In the genomic region with DNA sequence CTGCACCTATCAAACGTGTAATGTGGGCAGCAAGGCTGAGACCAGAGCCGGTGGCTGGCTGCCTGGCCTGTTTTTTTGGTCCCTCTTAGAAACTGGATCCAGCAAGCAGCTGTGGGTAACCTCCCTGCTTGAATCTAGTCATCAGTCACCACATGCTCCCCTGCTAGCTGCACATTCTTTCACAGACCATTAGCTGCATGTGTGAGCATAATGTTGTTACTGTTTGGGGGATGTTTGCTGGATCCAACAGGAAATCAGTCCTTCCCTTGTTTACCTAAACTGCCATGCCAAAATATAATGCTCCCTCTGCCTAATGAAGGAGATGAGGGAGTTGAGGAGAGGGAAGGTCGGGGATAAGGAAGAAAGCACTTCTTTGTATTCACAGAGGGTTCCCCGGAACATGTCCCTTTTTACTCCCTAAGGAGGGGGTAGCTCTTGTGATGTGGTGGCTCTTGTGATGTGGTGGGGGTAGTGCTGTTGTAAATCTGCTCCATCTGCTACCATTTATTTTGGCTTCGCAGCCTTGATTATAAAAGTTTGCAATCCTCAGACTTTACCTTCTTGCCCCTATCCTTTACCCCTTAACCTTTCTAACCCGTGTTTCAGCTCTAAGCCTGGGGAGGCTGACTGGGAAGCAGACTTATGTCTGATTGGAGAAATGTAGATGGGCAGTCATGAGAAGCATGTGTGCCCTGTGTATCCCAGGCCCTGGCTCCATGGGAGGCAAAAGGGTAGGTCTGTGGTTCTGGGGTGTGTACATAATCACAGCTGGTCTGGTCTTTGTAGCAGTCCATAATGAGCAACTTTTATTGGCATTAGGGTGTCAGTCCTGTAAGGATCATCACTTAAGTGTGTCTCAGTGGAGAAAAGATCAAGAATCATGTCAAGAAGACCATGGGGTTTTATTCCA, we compare ENCODE assay signal across 15 cellular contexts. TPM values are rescaled to one million over a fixed set of nuclear protein-coding genes. Genes with fewer than 3 reads are reported as not detected.
DNase-seq lines count a peak whose midpoint lies in the region; ATAC-seq and TF ChIP-seq lines count a peak whose summit lies in the region.
"Had no signal": no experiment of that assay in that cellular context is flagged by ENCODE, and none has a peak within 500 bp of the region (broad histone marks: within the 10 kb centered on the region; RNA-seq: fewer than 3 reads in every experiment).

No MANE protein-coding gene starts in this region.

- H3K4me1 ChIP-seq in Karpas-422 (ENCODE audit: low read length), result no peaks in the 10 kb centered on the region
- H3K4me1 ChIP-seq: HAP-1, lower lobe of right lung had no signal

- peaks cover 0 to 21% (median 13%) of the 10 kb centered on the region in 4 donors for H3K4me1 Mint-ChIP-seq in naive thymus-derived CD8-positive, alpha-beta T cell

- POLR2A ChIA-PET in naive thymus-derived CD8-positive, alpha-beta T cell (lab: Charles Lee), result no interaction called here

- H3K9ac ChIP-seq in Karpas-422 (ENCODE audit: low read length), result no peak overlapping the region

- H3K79me2 ChIP-seq in Karpas-422 (ENCODE audit: low read length), result no peaks in the 10 kb centered on the region

- H3K4me2 ChIP-seq in Karpas-422 (ENCODE audit: low read depth, low read length, poor library complexity, severe bottlenecking), result no peak overlapping the region

- no peaks in the 10 kb centered on the region for H3K9me3 ChIP-seq in Karpas-422 (ENCODE audit: low read length)
- H3K9me3 ChIP-seq: HAP-1, lower lobe of right lung had no signal

- peaks cover 6 to 75% (median 18%) of the 10 kb centered on the region in 3 donors for H3K36me3 Mint-ChIP-seq in naive thymus-derived CD8-positive, alpha-beta T cell

- H3K27me3 ChIP-seq in Karpas-422 (ENCODE audit: low read length), result no peaks in the 10 kb centered on the region

- no peak overlapping the region for H2AFZ ChIP-seq in Karpas-422 (ENCODE audit: low read length)

- DNase-seq in AG09309 (ENCODE audit: low read depth) (peak; percentile 44), HFF-Myc (ENCODE audit: extremely low read depth, low read depth) (peak; percentile 70), dedifferentiated amniotic fluid mesenchymal stem cell (ENCODE audit: extremely low spot score) (peak; percentile 36), Karpas-422 (no peak), LoVo (ENCODE audit: low spot score) (no peak)
- DNase-seq in naive thymus-derived CD8-positive, alpha-beta T cell, result no peak
- DNase-seq: Kasumi-1, lower lobe of right lung, right cardiac atrium, SHP77 had no signal

- H3K4me3 ChIP-seq in AG09309 (ENCODE audit: control insufficient read depth, low read depth, low read length), result no peak overlapping the region
- H3K4me3 ChIP-seq in HFF-Myc (replicated peaks; ENCODE audit: low read depth, low read length), result no peak overlapping the region
- H3K4me3 ChIP-seq in Karpas-422 (ENCODE audit: low read length), result no peak overlapping the region
- H3K4me3 ChIP-seq: HAP-1, lower lobe of right lung had no signal

- no peaks in the 10 kb centered on the region for H3K9me2 ChIP-seq in Karpas-422 (replicated peaks; ENCODE audit: insufficient read depth, low read length)

- H3K36me3 ChIP-seq in Karpas-422 (ENCODE audit: insufficient read depth, low read length), result no peaks in the 10 kb centered on the region

- no peak overlapping the region for H3K4me3 Mint-ChIP-seq in naive thymus-derived CD8-positive, alpha-beta T cell
- H3K4me3 Mint-ChIP-seq: WTC11 had no signal

- no peak for TF ChIP-seq CTCF in AG09309 (IDR thresholded peaks at IDR 0.05; ENCODE audit: control insufficient read depth, insufficient read depth, low read depth, low read length, missing control alignments)
- no peak for TF ChIP-seq CTCF in HFF-Myc (IDR thresholded peaks at IDR 0.05; ENCODE audit: low read depth, low read length, missing control alignments)

- ATAC-seq in naive thymus-derived CD8-positive, alpha-beta T cell, result no peak
- ATAC-seq in GM21619 (IDR thresholded peaks at IDR 0.05; ENCODE audit: unreplicated experiment) (no peak), HG03342 (IDR thresholded peaks at IDR 0.05; ENCODE audit: unreplicated experiment) (no peak)
- ATAC-seq: lower lobe of right lung, right cardiac atrium, WTC11 had no signal

- H3K27ac Mint-ChIP-seq in naive thymus-derived CD8-positive, alpha-beta T cell, result peak overlapping the region in 8 of 10 donors; percentile 8 to 86 (median 35)
- H3K27ac Mint-ChIP-seq: activated T-helper 2 cell treated with anti-CD3 and anti-CD28 coated beads, Interferon-gamma antibody, Interleukin-2, Interleukin-4, amounts not matched to agents 10 μg/mL and 5 μg/mL and 100 μg/mL, durations not matched to agents 14 hours and 24 hours and 36 hours; WTC11 had no signal

- no peaks in the 10 kb centered on the region for H3K27me3 Mint-ChIP-seq in naive thymus-derived CD8-positive, alpha-beta T cell

- H3K9me3 Mint-ChIP-seq in naive thymus-derived CD8-positive, alpha-beta T cell, result no peaks in the 10 kb centered on the region
- H3K9me3 Mint-ChIP-seq: activated T-helper 2 cell treated with anti-CD3 and anti-CD28 coated beads, Interferon-gamma antibody, Interleukin-2, Interleukin-4, amounts not matched to agents 10 μg/mL and 5 μg/mL and 100 μg/mL, durations not matched to agents 14 hours and 24 hours and 36 hours; WTC11 had no signal

- no peak overlapping the region for H3K27ac ChIP-seq in Karpas-422 (ENCODE audit: low read length)
- H3K27ac ChIP-seq: lower lobe of right lung had no signal

- no peaks in the 10 kb centered on the region for H4K20me1 ChIP-seq in Karpas-422 (ENCODE audit: insufficient read depth, low read depth, low read length)

RNA-seq across cellular contexts. Expression of gene LOXL4, which starts 20.8 kb away (rescaled TPM):
- total RNA-seq in naive thymus-derived CD8-positive, alpha-beta T cell, result not detected
- polyA plus RNA-seq in naive thymus-derived CD8-positive, alpha-beta T cell, result under 1 TPM in 1 of 3 donors, not detected in 2; 0.12 TPM
- total RNA-seq in Karpas-422 (2014; rRNA removed; shearing (Covaris generic); ENCODE audit: low replicate concordance), result not detected in 2 replicates
- total RNA-seq: activated T-helper 2 cell treated with anti-CD3 and anti-CD28 coated beads, Interferon-gamma antibody, Interleukin-2, Interleukin-4, amounts not matched to agents 10 μg/mL and 5 μg/mL and 100 μg/mL, durations not matched to agents 14 hours and 24 hours and 36 hours had no signal

Comparison
In these comparisons a context has a peak if more than half of its experiments do, and no peak if none do; other contexts are left out.
1. DNase-seq: peak in AG09309 (single experiment), HFF-Myc (single experiment) and dedifferentiated amniotic fluid mesenchymal stem cell (single experiment); none in naive thymus-derived CD8-positive, alpha-beta T cell (0 of 10), Karpas-422 (single experiment) and LoVo (single experiment).